Comparison of ENCODE assay signal across 11 cellular contexts in the genomic region with DNA sequence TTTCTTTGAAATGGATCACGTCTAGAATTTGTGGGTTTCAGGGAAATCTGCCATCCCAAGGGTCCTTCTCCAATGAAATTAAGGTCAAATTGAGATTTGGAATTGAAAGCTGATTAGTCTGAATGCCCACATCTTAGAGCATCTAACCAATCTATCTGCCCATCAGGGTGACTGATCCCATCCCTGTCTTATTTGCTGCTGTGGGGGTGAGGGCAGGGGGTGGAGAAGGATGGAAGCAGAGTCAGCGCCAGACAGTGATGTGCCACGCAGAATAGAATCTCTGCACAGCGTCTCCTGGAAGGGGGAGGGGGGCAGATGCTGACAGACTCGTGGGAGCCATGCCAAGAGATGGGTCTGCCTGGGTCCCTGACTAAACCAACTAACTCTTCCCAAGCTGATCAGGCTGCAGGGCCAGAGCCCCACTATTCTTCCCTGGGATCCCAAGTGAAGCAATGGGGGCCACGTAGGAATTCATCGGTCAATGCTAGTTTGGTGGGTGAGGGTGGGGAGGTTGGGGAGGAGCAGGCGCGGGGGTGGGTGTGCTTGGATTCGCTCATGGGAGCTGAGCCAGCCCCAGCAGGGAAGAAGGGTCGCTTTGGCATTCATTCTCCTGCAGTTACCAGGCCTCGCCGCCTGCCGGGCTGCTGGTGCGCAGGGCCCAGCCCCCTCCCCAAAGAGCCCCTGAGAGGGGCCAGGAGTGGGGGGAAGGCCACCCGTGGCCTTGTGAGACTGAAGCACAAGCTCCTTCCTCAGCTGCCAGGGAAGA. TPM values are rescaled to one million over a fixed set of nuclear protein-coding genes. Genes with fewer than 3 reads are reported as not detected.
DNase-seq lines count a peak whose midpoint lies in the region; ATAC-seq and TF ChIP-seq lines count a peak whose summit lies in the region.
"Had no signal": no experiment of that assay in that cellular context is flagged by ENCODE, and none has a peak within 500 bp of the region (broad histone marks: within the 10 kb centered on the region; RNA-seq: fewer than 3 reads in every experiment).

No MANE protein-coding gene starts in this region.

- H3K27ac Mint-ChIP-seq in endodermal cell, result peak overlapping the region; percentile 26
- H3K27ac Mint-ChIP-seq: activated B cell treated with CpG ODN at 0.5 μM for 24 hours had no signal

- no peak for TF ChIP-seq RAD21 in HCT116 (IDR thresholded peaks at IDR 0.05; ENCODE audit: low read depth)

- BruUV-seq in HCT116 (replicated peaks; lab: Mats Ljungman, UMichigan), result no TSS peak

- no peaks in the 10 kb centered on the region for H3K27me3 ChIP-seq in HCT116 (ENCODE audit: insufficient read depth, low read length)
- H3K27me3 ChIP-seq in endodermal cell (ENCODE audit: control insufficient read depth, insufficient read depth, low read length, poor library complexity, severe bottlenecking), result no peaks in the 10 kb centered on the region
- H3K27me3 ChIP-seq: pancreas had no signal

- H3K4me2 ChIP-seq in HCT116 (ENCODE audit: low read length), result peak overlapping the region; percentile 30

- no peak for TF ChIP-seq POLR2A in HCT116 (IDR thresholded peaks at IDR 0.05; ENCODE audit: borderline replicate concordance, extremely low read depth, insufficient read depth, insufficient read length)

- no peaks in the 10 kb centered on the region for H3K9me3 ChIP-seq in HCT116 (ENCODE audit: control insufficient read depth in 1 of 2, insufficient read depth in 1 of 2, low read depth in 1 of 2, low read length in 2 of 2)
- H3K9me3 ChIP-seq in endodermal cell (ENCODE audit: control insufficient read depth, low read length), result no peaks in the 10 kb centered on the region
- H3K9me3 ChIP-seq: pancreas had no signal

- no peak overlapping the region for H3K4me3 Mint-ChIP-seq in endodermal cell
- H3K4me3 Mint-ChIP-seq: activated B cell treated with CpG ODN at 0.5 μM for 24 hours had no signal

- H3K4me1 Mint-ChIP-seq in endodermal cell, result peaks cover 37% of the 10 kb centered on the region

- H3K27me3 Mint-ChIP-seq in endodermal cell (ENCODE audit: insufficient read depth), result no peaks in the 10 kb centered on the region

- H3K9me3 Mint-ChIP-seq in endodermal cell, result no peaks in the 10 kb centered on the region
- H3K9me3 Mint-ChIP-seq: activated B cell treated with CpG ODN at 0.5 μM for 24 hours had no signal

- POLR2A ChIA-PET in HCT116 (lab: Charles Lee), result interaction anchor here (2.1 kb wide), 1 partner anchor 31 kb away, joined by 8 read pairs; the partner anchor contains the start of gene CDK5RAP3

- H3K9me2 ChIP-seq in HCT116 (ENCODE audit: insufficient read depth), result no peaks in the 10 kb centered on the region

- H3K27ac ChIP-seq in HCT116 (ENCODE audit: low read depth, low read length) (peak overlapping the region; percentile 20; the same call in 1 of the 2 replicates), endodermal cell (ENCODE audit: low read depth, low read length) (peak overlapping the region; percentile 96)

- intact Hi-C loops in HCT116 (cut with micrococcal nuclease), result no loop called here

- peak overlapping the region; percentile 21; the same call in 1 of the 2 replicates for H3K9ac ChIP-seq in HCT116 (ENCODE audit: low read length)
- no peak overlapping the region for H3K9ac ChIP-seq in endodermal cell (ENCODE audit: extremely low read depth, low read length, poor library complexity, severe bottlenecking)

- H3K4me1 ChIP-seq in HCT116 (ENCODE audit: control insufficient read depth in 1 of 2, insufficient read depth in 2 of 2, low read length in 2 of 2), result peaks cover 16 to 41% of the 10 kb centered on the region in 2 experiments
- H3K4me1 ChIP-seq in endodermal cell (ENCODE audit: control insufficient read depth, insufficient read depth, low read length), result peaks cover 12% of the 10 kb centered on the region

- H3K4me3 ChIP-seq in HCT116 (replicated peaks in 1 of 2; ENCODE audit: low read depth in 1 of 2, low read length in 2 of 2) (no peak overlapping the region), endodermal cell (ENCODE audit: low read length) (no peak overlapping the region)
- H3K4me3 ChIP-seq: pancreas had no signal

- CTCF ChIA-PET in HCT116 (lab: Charles Lee), result interaction anchor here (1.5 to 2.3 kb wide), 3 partner anchors 8 to 22 kb away, joined by 4 to 10 read pairs (median 4); no protein-coding TSS in a partner anchor

- TF ChIP-seq CTCF in HCT116 (IDR thresholded peaks at IDR 0.05 in 2 of 3, conservative IDR thresholded peaks at IDR 0.05 in 1 of 3; ENCODE audit: borderline replicate concordance in 1 of 3, insufficient read depth in 1 of 3, low read depth in 2 of 3, low read length in 2 of 3), result no peak
- TF ChIP-seq CTCF in endodermal cell (conservative IDR thresholded peaks at IDR 0.05), result peak; percentile 67

- no peaks in the 10 kb centered on the region for H3K36me3 Mint-ChIP-seq in endodermal cell (ENCODE audit: low read depth)

- WGBS in endodermal cell (ENCODE audit: insufficient coverage in 1 of 2, insufficient read length in 1 of 2), 2 experiments, result 14 to 35% methylated on average over 6 to 16 of the region's 16 CpGs

- ATAC-seq in HCT116 (no peak), GM19351 (IDR thresholded peaks at IDR 0.05; ENCODE audit: unreplicated experiment) (no peak), HG03039 (IDR thresholded peaks at IDR 0.05; ENCODE audit: unreplicated experiment) (no peak), HG03469 (IDR thresholded peaks at IDR 0.05; ENCODE audit: unreplicated experiment) (no peak)

- H3K36me3 ChIP-seq in HCT116 (ENCODE audit: control insufficient read depth in 1 of 2, insufficient read depth in 2 of 2, low read length in 2 of 2), result no peaks in the 10 kb centered on the region
- no peaks in the 10 kb centered on the region for H3K36me3 ChIP-seq in endodermal cell (ENCODE audit: control insufficient read depth, insufficient read depth, low read length)
- H3K36me3 ChIP-seq: pancreas had no signal

- H4K20me1 ChIP-seq in HCT116 (ENCODE audit: insufficient read depth), result no peaks in the 10 kb centered on the region

- H2AFZ ChIP-seq in HCT116 (ENCODE audit: low read depth, low read length, poor library complexity, severe bottlenecking), result peak overlapping the region; percentile 76

- RAD21 ChIA-PET in HCT116 (lab: Charles Lee; ENCODE audit: low non-redundant PET in 1 of 2, low total read pairs in 2 of 2, uncharacterized antibody in 2 of 2, unreplicated experiment in 2 of 2), result no interaction called here

- DNase-seq in HCT116 (ENCODE audit: low read depth, low spot score), result no peak
- peak; percentile 49 for DNase-seq in NCI-H748 treated with DMSO at 0.1 percent for 48 hours (lab: John Stamatoyannopoulos, UW)
- peak; percentile 85 for DNase-seq in endodermal cell
- DNase-seq in putamen (ENCODE audit: low spot score), result peak; percentile 70
- no peak for DNase-seq in activated effector memory CD4-positive, alpha-beta T cell treated with anti-CD3 and anti-CD28 coated beads, Interleukin-2, amount 50 U/mL, for 16 hours
- DNase-seq: activated B cell treated with CpG ODN at 0.5 μM for 24 hours; effector memory CD4-positive, alpha-beta T cell; pancreas had no signal

- no peaks in the 10 kb centered on the region for H3K79me2 ChIP-seq in HCT116 (ENCODE audit: insufficient read depth, low read length)

TF ChIP-seq in HCT116, 20 proteins besides CTCF, POLR2A, EP300 and RAD21:
- TF ChIP-seq POLR2AphosphoS5 (IDR thresholded peaks at IDR 0.05; ENCODE audit: low read depth, low read length) (no peak), ZFX (IDR thresholded peaks at IDR 0.05) (no peak), JUND (IDR thresholded peaks at IDR 0.05) (no peak), SIN3A (IDR thresholded peaks at IDR 0.05; ENCODE audit: low read depth) (no peak), TCF7L2 (IDR thresholded peaks at IDR 0.05; ENCODE audit: borderline replicate concordance, extremely low read depth, insufficient read depth, insufficient read length) (no peak), EGR1 (IDR thresholded peaks at IDR 0.05; ENCODE audit: low read depth) (no peak)

RNA-seq across cellular contexts. Expression of gene CDK5RAP3, which starts 32.2 kb away (rescaled TPM):
- 255 TPM for total RNA-seq in HCT116 (2021; ENCODE audit: unreplicated experiment)
- 315 and 319 TPM in 2 replicates for polyA plus RNA-seq in HCT116 (2012)
- total RNA-seq in endodermal cell, result 100 to 1,000 TPM; 171 to 198 TPM
- 245 TPM for polyA plus RNA-seq in endodermal cell (2013, experiment 1 of 2)
- 217 TPM for polyA plus RNA-seq in endodermal cell (2013, experiment 2 of 2)

RNA-seq across cellular contexts. Expression of gene COPZ2, which starts 34.5 kb away (rescaled TPM):
- not detected for total RNA-seq in HCT116 (2021; ENCODE audit: unreplicated experiment)
- 0.14 TPM in 1 of 2 replicates, not detected in the other for polyA plus RNA-seq in HCT116 (2012)
- total RNA-seq in endodermal cell, result not detected
- polyA plus RNA-seq in endodermal cell (2013, experiment 1 of 2), result 9.0 TPM
- polyA plus RNA-seq in endodermal cell (2013, experiment 2 of 2), result 1.4 TPM

RNA-seq across cellular contexts. Expression of gene NFE2L1, which starts 45.1 kb away (rescaled TPM):
- total RNA-seq in HCT116 (2021; ENCODE audit: unreplicated experiment) (135 TPM), endodermal cell (100 to 1,000 TPM; 122 to 135 TPM)
- polyA plus RNA-seq in HCT116 (2012), result 157 and 172 TPM in 2 replicates
- polyA plus RNA-seq in endodermal cell (2013, experiment 1 of 2), result 123 TPM
- 113 TPM for polyA plus RNA-seq in endodermal cell (2013, experiment 2 of 2)

RNA-seq across cellular contexts. Expression of gene PRR15L, which starts 45.4 kb away (rescaled TPM):
- total RNA-seq in HCT116 (2021; ENCODE audit: unreplicated experiment) (0.34 TPM), endodermal cell (under 1 TPM; 0.57 to 0.60 TPM)
- 0.84 and 0.99 TPM in 2 replicates for polyA plus RNA-seq in HCT116 (2012)
- polyA plus RNA-seq in endodermal cell (2013, experiment 1 of 2), result not detected
- polyA plus RNA-seq in endodermal cell (2013, experiment 2 of 2), result not detected
- total RNA-seq: activated B cell treated with CpG ODN at 0.5 μM for 24 hours had no signal

Comparison
In these comparisons a context has a peak if more than half of its experiments do, and no peak if none do; other contexts are left out.
1. DNase-seq: peak in NCI-H748 treated with DMSO at 0.1 percent for 48 hours (single experiment), endodermal cell (single experiment) and putamen (single experiment); none in HCT116 (single experiment) and activated effector memory CD4-positive, alpha-beta T cell treated with anti-CD3 and anti-CD28 coated beads, Interleukin-2, amount 50 U/mL, for 16 hours (single experiment).